Comparison of ENCODE assay signal across 16 cellular contexts in the genomic region with DNA sequence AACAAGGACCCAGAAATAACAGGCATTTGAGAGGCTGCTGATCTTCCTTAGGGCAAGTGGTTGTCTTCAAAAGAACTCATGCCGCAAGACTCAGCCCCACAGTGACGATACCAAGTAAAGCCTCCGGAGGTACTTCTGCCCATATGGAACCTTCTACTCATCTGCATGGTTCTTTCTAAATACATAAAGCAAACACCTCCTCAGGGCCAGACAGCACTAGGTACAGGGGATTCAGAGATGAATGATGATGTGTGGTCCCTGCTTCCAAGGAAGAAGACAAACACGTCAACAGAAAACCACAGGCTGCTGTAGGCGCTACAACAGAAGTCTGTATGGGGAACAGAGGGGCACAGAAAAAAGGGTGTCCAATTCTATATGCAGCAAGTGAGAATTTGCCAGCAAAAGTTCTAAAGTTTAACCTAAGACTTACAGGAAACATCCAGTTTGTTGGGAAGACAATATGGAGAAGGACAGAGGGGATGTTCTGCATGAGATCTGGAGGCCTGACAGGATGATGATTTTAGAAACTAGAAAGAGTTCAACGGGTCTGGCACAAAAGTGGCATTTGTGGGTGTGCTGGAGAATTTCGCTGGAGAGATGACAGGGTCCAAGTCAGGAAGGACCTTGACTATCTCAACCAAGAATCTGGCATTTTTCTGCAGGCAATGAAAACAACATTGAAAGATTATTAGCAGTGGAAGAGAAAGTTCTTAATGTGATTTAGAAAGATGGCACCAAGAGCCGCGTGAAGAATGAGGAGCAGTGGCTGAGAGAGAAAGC. TPM values are rescaled to one million over a fixed set of nuclear protein-coding genes. Genes with fewer than 3 reads are reported as not detected.
A peak's percentile ranks its signal among the peaks of the same experiment; 100 is the strongest.
DNase-seq lines count a peak whose midpoint lies in the region.
"Had no signal": no experiment of that assay in that cellular context is flagged by ENCODE, and none has a peak within 500 bp of the region (broad histone marks: within the 10 kb centered on the region; RNA-seq: fewer than 3 reads in every experiment).

No MANE protein-coding gene starts in this region.

- H2AFZ ChIP-seq in mesenchymal stem cell (ENCODE audit: low read depth, low read length): no peak overlapping the region
- H2AFZ ChIP-seq: GM23248 had no signal

- no peak overlapping the region for H3K14ac ChIP-seq in mesenchymal stem cell (ENCODE audit: low read length in 2 of 2)

- no peak overlapping the region for H4K8ac ChIP-seq in mesenchymal stem cell (ENCODE audit: low read length)

- H2AK5ac ChIP-seq in mesenchymal stem cell (ENCODE audit: low read length, severe bottlenecking): no peak overlapping the region

- H2BK12ac ChIP-seq in mesenchymal stem cell (ENCODE audit: low read length in 2 of 2): no peak overlapping the region

- intact Hi-C loops in activated T-helper 2 cell treated with anti-CD3 and anti-CD28 coated beads, Interferon-gamma antibody, Interleukin-2, Interleukin-4, amounts not matched to agents 10 μg/mL and 5 μg/mL and 100 μg/mL, durations not matched to agents 14 hours and 24 hours and 36 hours (cut with micrococcal nuclease): loop anchor here (1.0 to 5.0 kb wide), 8 partner anchors 16 to 156 kb away; a partner anchor contains a TSS

- WGBS in mesenchymal stem cell: 80% methylated on average over 8 of the region's 9 CpGs

- H3K9me3 Mint-ChIP-seq in CD8-positive, alpha-beta memory T cell: no peaks in the 10 kb centered on the region
- H3K9me3 Mint-ChIP-seq in activated T-helper 2 cell treated with anti-CD3 and anti-CD28 coated beads, Interferon-gamma antibody, Interleukin-2, Interleukin-4, amounts not matched to agents 10 μg/mL and 5 μg/mL and 100 μg/mL, durations not matched to agents 14 hours and 24 hours and 36 hours: no peaks in the 10 kb centered on the region

- H3K36me3 Mint-ChIP-seq in CD8-positive, alpha-beta memory T cell: peaks cover 17 to 40% (median 22%) of the 10 kb centered on the region in 3 donors
- H3K36me3 Mint-ChIP-seq in activated T-helper 2 cell treated with anti-CD3 and anti-CD28 coated beads, Interferon-gamma antibody, Interleukin-2, Interleukin-4, amounts not matched to agents 10 μg/mL and 5 μg/mL and 100 μg/mL, durations not matched to agents 14 hours and 24 hours and 36 hours (ENCODE audit: low read depth): peaks cover 44% of the 10 kb centered on the region

- H2BK120ac ChIP-seq in mesenchymal stem cell (ENCODE audit: low read depth, low read length): no peak overlapping the region

- CTCF ChIA-PET in CD8-positive, alpha-beta memory T cell (lab: Charles Lee): interaction anchor here (1.0 to 2.0 kb wide), 6 partner anchors 16 to 153 kb away, joined by 3 to 19 read pairs (median 11); a partner anchor contains a TSS

- POLR2A ChIA-PET in CD8-positive, alpha-beta memory T cell (lab: Charles Lee): interaction anchor here (1.1 to 2.0 kb wide), 4 partner anchors 15 to 102 kb away, joined by 3 to 9 read pairs (median 6); a partner anchor contains a TSS

- H2BK5ac ChIP-seq in mesenchymal stem cell (ENCODE audit: low read depth, low read length, poor library complexity, severe bottlenecking): no peak overlapping the region

- no peaks in the 10 kb centered on the region for H3K9me3 ChIP-seq in CD8-positive, alpha-beta memory T cell (ENCODE audit: low read length)
- no peaks in the 10 kb centered on the region for H3K9me3 ChIP-seq in mesenchymal stem cell (ENCODE audit: control insufficient read depth, low read length)

- no peak overlapping the region for H3K4me2 ChIP-seq in mesenchymal stem cell (ENCODE audit: low read length, poor library complexity, severe bottlenecking)

- H2BK15ac ChIP-seq in mesenchymal stem cell (ENCODE audit: low read depth, poor library complexity, severe bottlenecking): no peak overlapping the region

- H3K4me3 Mint-ChIP-seq in CD8-positive, alpha-beta memory T cell: no peak overlapping the region
- no peak overlapping the region for H3K4me3 Mint-ChIP-seq in activated T-helper 2 cell treated with anti-CD3 and anti-CD28 coated beads, Interferon-gamma antibody, Interleukin-2, Interleukin-4, amounts not matched to agents 10 μg/mL and 5 μg/mL and 100 μg/mL, durations not matched to agents 14 hours and 24 hours and 36 hours (ENCODE audit: low read depth)

- peaks cover 0 to 1% of the 10 kb centered on the region in 2 donors for H3K27me3 Mint-ChIP-seq in CD8-positive, alpha-beta memory T cell
- H3K27me3 Mint-ChIP-seq in activated T-helper 2 cell treated with anti-CD3 and anti-CD28 coated beads, Interferon-gamma antibody, Interleukin-2, Interleukin-4, amounts not matched to agents 10 μg/mL and 5 μg/mL and 100 μg/mL, durations not matched to agents 14 hours and 24 hours and 36 hours (ENCODE audit: low read depth): no peaks in the 10 kb centered on the region

- no peaks in the 10 kb centered on the region for H3K27me3 ChIP-seq in CD8-positive, alpha-beta memory T cell (ENCODE audit: insufficient read depth, low read length, poor library complexity, severe bottlenecking)
- peaks cover 44 to 46% of the 10 kb centered on the region in 2 experiments for H3K27me3 ChIP-seq in mesenchymal stem cell (ENCODE audit: control insufficient read depth in 1 of 2, insufficient read depth in 1 of 2, low read length in 2 of 2)

- peaks cover 12 to 18% (median 12%) of the 10 kb centered on the region in 3 donors for H3K4me1 Mint-ChIP-seq in CD8-positive, alpha-beta memory T cell
- H3K4me1 Mint-ChIP-seq in activated T-helper 2 cell treated with anti-CD3 and anti-CD28 coated beads, Interferon-gamma antibody, Interleukin-2, Interleukin-4, amounts not matched to agents 10 μg/mL and 5 μg/mL and 100 μg/mL, durations not matched to agents 14 hours and 24 hours and 36 hours (ENCODE audit: low read depth): peaks cover 22% of the 10 kb centered on the region

- H3K9ac ChIP-seq in mesenchymal stem cell (ENCODE audit: low read length): no peak overlapping the region
- H3K9ac ChIP-seq: GM23248 had no signal

- H3K27ac Mint-ChIP-seq in CD8-positive, alpha-beta memory T cell: no peak overlapping the region
- no peak overlapping the region for H3K27ac Mint-ChIP-seq in activated T-helper 2 cell treated with anti-CD3 and anti-CD28 coated beads, Interferon-gamma antibody, Interleukin-2, Interleukin-4, amounts not matched to agents 10 μg/mL and 5 μg/mL and 100 μg/mL, durations not matched to agents 14 hours and 24 hours and 36 hours

- H3K79me1 ChIP-seq in mesenchymal stem cell (replicated peaks; ENCODE audit: low read length, poor library complexity, severe bottlenecking): no peaks in the 10 kb centered on the region

- H3K27ac ChIP-seq in CD8-positive, alpha-beta memory T cell (ENCODE audit: low read depth, low read length): no peak overlapping the region
- H3K27ac ChIP-seq in mesenchymal stem cell (ENCODE audit: low read length, poor library complexity, severe bottlenecking): no peak overlapping the region
- H3K27ac ChIP-seq: cardiac muscle cell, GM23248 had no signal

- peaks cover 39% of the 10 kb centered on the region for H3K36me3 ChIP-seq in CD8-positive, alpha-beta memory T cell (ENCODE audit: insufficient read depth, low read length)
- no peaks in the 10 kb centered on the region for H3K36me3 ChIP-seq in mesenchymal stem cell (ENCODE audit: control insufficient read depth in 1 of 2, insufficient read depth in 2 of 2, low read depth in 1 of 2, low read length in 2 of 2)
- H3K36me3 ChIP-seq: cardiac muscle cell had no signal

- peak in 4 of 5 donors; percentile 20 to 74 (median 60) for DNase-seq in CD8-positive, alpha-beta memory T cell
- DNase-seq in activated CD4-positive, alpha-beta T cell treated with anti-CD3 and anti-CD28 coated beads, Interleukin-2, amount 50 U/mL, for 1 hour: peak; percentile 23
- peak; percentile 44 for DNase-seq in activated T-helper 2 cell treated with anti-CD3 and anti-CD28 coated beads, Interferon-gamma antibody, Interleukin-2, Interleukin-4, amounts not matched to agents 10 μg/mL and 5 μg/mL and 100 μg/mL, durations not matched to agents 14 hours and 24 hours and 36 hours (ENCODE audit: low spot score)
- DNase-seq in stimulated activated CD4-positive, alpha-beta T cell treated with anti-CD3 and anti-CD28 coated beads, Interleukin-2, amount 100 ng/mL, for 4 hours (ENCODE audit: low read depth): peak; percentile 39
- no peak for DNase-seq in mesenchymal stem cell
- DNase-seq in DMS153 (lab: John Stamatoyannopoulos, UW): no peak
- DNase-seq in midbrain (lab: John Stamatoyannopoulos, UW): no peak
- no peak for DNase-seq in HK-2 (ENCODE audit: unreplicated experiment)
- DNase-seq: foreskin melanocyte, GM23248, NCI-H1092, NCI-H345, SIG-M5 had no signal

- no peak overlapping the region for H3K4me3 ChIP-seq in CD8-positive, alpha-beta memory T cell (ENCODE audit: low read length)
- H3K4me3 ChIP-seq in mesenchymal stem cell (ENCODE audit: insufficient read depth in 1 of 2, low read depth in 1 of 2, low read length in 2 of 2): no peak overlapping the region
- H3K4me3 ChIP-seq: cardiac muscle cell, GM23248, lung had no signal

- no peak overlapping the region for H3K23ac ChIP-seq in mesenchymal stem cell (ENCODE audit: low read length in 2 of 2)

- no peak overlapping the region for H3K4ac ChIP-seq in mesenchymal stem cell (ENCODE audit: low read depth in 1 of 2, low read length in 2 of 2)

- H4K91ac ChIP-seq in mesenchymal stem cell (ENCODE audit: low read length): no peak overlapping the region

- H3K18ac ChIP-seq in mesenchymal stem cell (ENCODE audit: low read depth in 1 of 2, low read length in 2 of 2): no peak overlapping the region

- peaks cover 62% of the 10 kb centered on the region for H3K4me1 ChIP-seq in CD8-positive, alpha-beta memory T cell (ENCODE audit: insufficient read depth, low read length)
- no peaks in the 10 kb centered on the region for H3K4me1 ChIP-seq in mesenchymal stem cell (ENCODE audit: control insufficient read depth, insufficient read depth, low read depth, low read length)

RNA-seq across cellular contexts. Expression of a gene that starts 23.7 kb away (rescaled TPM):
- 100 to 1,000 TPM; 363 to 387 TPM for total RNA-seq in CD8-positive, alpha-beta memory T cell
- 210 TPM for polyA plus RNA-seq in CD8-positive, alpha-beta memory T cell
- total RNA-seq in activated T-helper 2 cell treated with anti-CD3 and anti-CD28 coated beads, Interferon-gamma antibody, Interleukin-2, Interleukin-4, amounts not matched to agents 10 μg/mL and 5 μg/mL and 100 μg/mL, durations not matched to agents 14 hours and 24 hours and 36 hours: 377 and 389 TPM in 2 replicates
- polyA plus RNA-seq in mesenchymal stem cell (2013, experiment 1 of 2): not detected
- not detected for polyA plus RNA-seq in mesenchymal stem cell (2013, experiment 2 of 2)
- total RNA-seq: cardiac muscle cell, GM23248, renal cortical epithelial cell had no signal
- polyA plus RNA-seq: cardiac muscle cell, GM23248 had no signal

RNA-seq across cellular contexts. Expression of a gene that starts 24.7 kb away (rescaled TPM):
- not detected for total RNA-seq in CD8-positive, alpha-beta memory T cell
- polyA plus RNA-seq in CD8-positive, alpha-beta memory T cell: not detected
- 0.02 TPM in 1 of 2 replicates, not detected in the other for total RNA-seq in activated T-helper 2 cell treated with anti-CD3 and anti-CD28 coated beads, Interferon-gamma antibody, Interleukin-2, Interleukin-4, amounts not matched to agents 10 μg/mL and 5 μg/mL and 100 μg/mL, durations not matched to agents 14 hours and 24 hours and 36 hours
- 0.01 TPM for polyA plus RNA-seq in mesenchymal stem cell (2013, experiment 1 of 2)
- polyA plus RNA-seq in mesenchymal stem cell (2013, experiment 2 of 2): 0.01 TPM
- total RNA-seq: GM23248 had no signal
- polyA plus RNA-seq: GM23248 had no signal

RNA-seq across cellular contexts. Expression of a gene that starts 48.5 kb away (rescaled TPM):
- total RNA-seq in CD8-positive, alpha-beta memory T cell: under 1 TPM; 0.26 to 0.33 TPM
- not detected for polyA plus RNA-seq in CD8-positive, alpha-beta memory T cell
- 0.30 and 0.32 TPM in 2 replicates for total RNA-seq in activated T-helper 2 cell treated with anti-CD3 and anti-CD28 coated beads, Interferon-gamma antibody, Interleukin-2, Interleukin-4, amounts not matched to agents 10 μg/mL and 5 μg/mL and 100 μg/mL, durations not matched to agents 14 hours and 24 hours and 36 hours
- 0.01 TPM for polyA plus RNA-seq in mesenchymal stem cell (2013, experiment 1 of 2)
- not detected for polyA plus RNA-seq in mesenchymal stem cell (2013, experiment 2 of 2)
- total RNA-seq: GM23248 had no signal
- polyA plus RNA-seq: GM23248 had no signal

RNA-seq across cellular contexts. Expression of a gene that starts 51.1 kb away (rescaled TPM):
- 100 to 1,000 TPM; 113 to 119 TPM for total RNA-seq in CD8-positive, alpha-beta memory T cell
- 10.6 TPM for polyA plus RNA-seq in CD8-positive, alpha-beta memory T cell
- total RNA-seq in activated T-helper 2 cell treated with anti-CD3 and anti-CD28 coated beads, Interferon-gamma antibody, Interleukin-2, Interleukin-4, amounts not matched to agents 10 μg/mL and 5 μg/mL and 100 μg/mL, durations not matched to agents 14 hours and 24 hours and 36 hours: 49.5 and 49.7 TPM in 2 replicates
- polyA plus RNA-seq in mesenchymal stem cell (2013, experiment 1 of 2): 0.15 TPM
- polyA plus RNA-seq in mesenchymal stem cell (2013, experiment 2 of 2): 0.11 TPM

Comparison
In these comparisons a context has a peak if more than half of its experiments do, and no peak if none do; other contexts are left out.
1. DNase-seq: peak in CD8-positive, alpha-beta memory T cell (4 of 5), activated CD4-positive, alpha-beta T cell treated with anti-CD3 and anti-CD28 coated beads, Interleukin-2, amount 50 U/mL, for 1 hour (single experiment), activated T-helper 2 cell treated with anti-CD3 and anti-CD28 coated beads, Interferon-gamma antibody, Interleukin-2, Interleukin-4, amounts not matched to agents 10 μg/mL and 5 μg/mL and 100 μg/mL, durations not matched to agents 14 hours and 24 hours and 36 hours (single experiment) and stimulated activated CD4-positive, alpha-beta T cell treated with anti-CD3 and anti-CD28 coated beads, Interleukin-2, amount 100 ng/mL, for 4 hours (single experiment); none in mesenchymal stem cell (single experiment), DMS153 (single experiment), midbrain (single experiment) and HK-2 (single experiment).